Comparison of ENCODE assay signal across 1 cellular context in genomic region chr7:84821671-84822534, GRCh38.
A peak's percentile ranks its signal among the peaks of the same experiment; 100 is the strongest.
TF ChIP-seq lines count a peak whose summit lies in the region.

No MANE protein-coding gene starts in this region.

TF ChIP-seq in K562, 482 proteins besides CTCF, POLR2A, EP300 and RAD21 (continued from another document and continues in another):
- TF ChIP-seq, protein P1, sequence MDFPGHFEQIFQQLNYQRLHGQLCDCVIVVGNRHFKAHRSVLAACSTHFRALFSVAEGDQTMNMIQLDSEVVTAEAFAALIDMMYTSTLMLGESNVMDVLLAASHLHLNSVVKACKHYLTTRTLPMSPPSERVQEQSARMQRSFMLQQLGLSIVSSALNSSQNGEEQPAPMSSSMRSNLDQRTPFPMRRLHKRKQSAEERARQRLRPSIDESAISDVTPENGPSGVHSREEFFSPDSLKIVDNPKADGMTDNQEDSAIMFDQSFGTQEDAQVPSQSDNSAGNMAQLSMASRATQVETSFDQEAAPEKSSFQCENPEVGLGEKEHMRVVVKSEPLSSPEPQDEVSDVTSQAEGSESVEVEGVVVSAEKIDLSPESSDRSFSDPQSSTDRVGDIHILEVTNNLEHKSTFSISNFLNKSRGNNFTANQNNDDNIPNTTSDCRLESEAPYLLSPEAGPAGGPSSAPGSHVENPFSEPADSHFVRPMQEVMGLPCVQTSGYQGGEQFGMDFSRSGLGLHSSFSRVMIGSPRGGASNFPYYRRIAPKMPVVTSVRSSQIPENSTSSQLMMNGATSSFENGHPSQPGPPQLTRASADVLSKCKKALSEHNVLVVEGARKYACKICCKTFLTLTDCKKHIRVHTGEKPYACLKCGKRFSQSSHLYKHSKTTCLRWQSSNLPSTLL (IDR thresholded peaks at IDR 0.05): no peak
- TF ChIP-seq, protein P2, sequence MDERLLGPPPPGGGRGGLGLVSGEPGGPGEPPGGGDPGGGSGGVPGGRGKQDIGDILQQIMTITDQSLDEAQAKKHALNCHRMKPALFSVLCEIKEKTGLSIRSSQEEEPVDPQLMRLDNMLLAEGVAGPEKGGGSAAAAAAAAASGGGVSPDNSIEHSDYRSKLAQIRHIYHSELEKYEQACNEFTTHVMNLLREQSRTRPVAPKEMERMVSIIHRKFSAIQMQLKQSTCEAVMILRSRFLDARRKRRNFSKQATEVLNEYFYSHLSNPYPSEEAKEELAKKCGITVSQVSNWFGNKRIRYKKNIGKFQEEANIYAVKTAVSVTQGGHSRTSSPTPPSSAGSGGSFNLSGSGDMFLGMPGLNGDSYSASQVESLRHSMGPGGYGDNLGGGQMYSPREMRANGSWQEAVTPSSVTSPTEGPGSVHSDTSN (CRISPR knock-in tag; IDR thresholded peaks at IDR 0.05; ENCODE audit: low read depth): no peak
- TF ChIP-seq, protein P2 (tag; conservative IDR thresholded peaks at IDR 0.05; ENCODE audit: low read depth): peak; percentile 84
- no peak for TF ChIP-seq ARNT (IDR thresholded peaks at IDR 0.05)
- TF ChIP-seq, protein P3, sequence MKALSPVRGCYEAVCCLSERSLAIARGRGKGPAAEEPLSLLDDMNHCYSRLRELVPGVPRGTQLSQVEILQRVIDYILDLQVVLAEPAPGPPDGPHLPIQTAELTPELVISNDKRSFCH (CRISPR knock-in tag; IDR thresholded peaks at IDR 0.05): peak; percentile 86; the same call in 1 of the 2 replicates
- TF ChIP-seq, protein P3 (tag; IDR thresholded peaks at IDR 0.05): peak; percentile 98
- TF ChIP-seq TGIF2 (CRISPR knock-in tag; IDR thresholded peaks at IDR 0.05): no peak
- TF ChIP-seq ZSCAN32 (CRISPR knock-in tag; IDR thresholded peaks at IDR 0.05): peak; percentile 72; the same call in 1 of the 2 replicates
- no peak for TF ChIP-seq KLF16 (IDR thresholded peaks at IDR 0.05)
- peak; percentile 30; the same call in 1 of the 2 replicates for TF ChIP-seq MTA3 (IDR thresholded peaks at IDR 0.05; ENCODE audit: borderline replicate concordance)
- peak; percentile 88 for TF ChIP-seq HIVEP1 (CRISPR knock-in tag; IDR thresholded peaks at IDR 0.05)
- TF ChIP-seq CBFA2T2 (conservative IDR thresholded peaks at IDR 0.05): peak; percentile 58
- no peak for TF ChIP-seq NCOA6 (IDR thresholded peaks at IDR 0.05)
- peak; percentile 59; the same call in 1 of the 2 replicates for TF ChIP-seq EGR1 (conservative IDR thresholded peaks at IDR 0.05)
- TF ChIP-seq GATAD2A (IDR thresholded peaks at IDR 0.05): peak; percentile 97
- no peak for TF ChIP-seq ZNF324 (CRISPR knock-in tag; IDR thresholded peaks at IDR 0.05)
- no peak for TF ChIP-seq MCM5 (IDR thresholded peaks at IDR 0.05; ENCODE audit: low read depth)
- TF ChIP-seq ZC3H4 (CRISPR knock-in tag; IDR thresholded peaks at IDR 0.05; ENCODE audit: borderline replicate concordance): no peak
- TF ChIP-seq, protein P4, sequence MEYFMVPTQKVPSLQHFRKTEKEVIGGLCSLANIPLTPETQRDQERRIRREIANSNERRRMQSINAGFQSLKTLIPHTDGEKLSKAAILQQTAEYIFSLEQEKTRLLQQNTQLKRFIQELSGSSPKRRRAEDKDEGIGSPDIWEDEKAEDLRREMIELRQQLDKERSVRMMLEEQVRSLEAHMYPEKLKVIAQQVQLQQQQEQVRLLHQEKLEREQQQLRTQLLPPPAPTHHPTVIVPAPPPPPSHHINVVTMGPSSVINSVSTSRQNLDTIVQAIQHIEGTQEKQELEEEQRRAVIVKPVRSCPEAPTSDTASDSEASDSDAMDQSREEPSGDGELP (CRISPR knock-in tag; IDR thresholded peaks at IDR 0.05; ENCODE audit: borderline replicate concordance): no peak
- no peak for TF ChIP-seq CBX1 (IDR thresholded peaks at IDR 0.05; ENCODE audit: low read depth)
- TF ChIP-seq ZNF695 (CRISPR knock-in tag; IDR thresholded peaks at IDR 0.05): 0 out of 2 replicates have a peak, but pooled peaks have one; percentile 27
- TF ChIP-seq ZNF311 (CRISPR knock-in tag; IDR thresholded peaks at IDR 0.05): peak; percentile 97
- no peak for TF ChIP-seq ETV5 (CRISPR knock-in tag; IDR thresholded peaks at IDR 0.05; ENCODE audit: low read depth)
- no peak for TF ChIP-seq SAFB2 (IDR thresholded peaks at IDR 0.05; ENCODE audit: borderline replicate concordance, low read depth, low read length, severe bottlenecking)
- no peak for TF ChIP-seq MXI1 (IDR thresholded peaks at IDR 0.05; ENCODE audit: low read depth, low read length)
- TF ChIP-seq CHD1 (IDR thresholded peaks at IDR 0.05; ENCODE audit: low read length): no peak
- no peak for TF ChIP-seq ZNF77 (CRISPR knock-in tag; IDR thresholded peaks at IDR 0.05)
- no peak for TF ChIP-seq SRSF1 (IDR thresholded peaks at IDR 0.05; ENCODE audit: low read depth, low read length)
- TF ChIP-seq HDGF (IDR thresholded peaks at IDR 0.05): no peak
- peak; percentile 99 for TF ChIP-seq ZNF589 (CRISPR knock-in tag; IDR thresholded peaks at IDR 0.05; ENCODE audit: low read depth)
- peak; percentile 75 for TF ChIP-seq ZNF79 (CRISPR knock-in tag; IDR thresholded peaks at IDR 0.05; ENCODE audit: low read depth)
- 0 out of 2 replicates have a peak, but pooled peaks have one; percentile 19 for TF ChIP-seq MYC (IDR thresholded peaks at IDR 0.05; ENCODE audit: low read depth, low read length)
- peak; percentile 93 for TF ChIP-seq MYC (CRISPR knock-in tag; IDR thresholded peaks at IDR 0.05; ENCODE audit: borderline replicate concordance, low read depth)
- TF ChIP-seq ZNF184 (CRISPR knock-in tag; IDR thresholded peaks at IDR 0.05): no peak
- TF ChIP-seq HDAC2 (IDR thresholded peaks at IDR 0.05): no peak
- TF ChIP-seq SIRT6 (IDR thresholded peaks at IDR 0.05; ENCODE audit: low read depth, low read length): no peak
- no peak for TF ChIP-seq GTF2F1 (IDR thresholded peaks at IDR 0.05; ENCODE audit: low read depth, low read length)
- TF ChIP-seq TAF9B (IDR thresholded peaks at IDR 0.05; ENCODE audit: partially characterized antibody): peak; percentile 29
- TF ChIP-seq KAT7 (CRISPR knock-in tag; IDR thresholded peaks at IDR 0.05; ENCODE audit: borderline replicate concordance): no peak
- no peak for TF ChIP-seq NCOA2 (IDR thresholded peaks at IDR 0.05; ENCODE audit: partially characterized antibody in 2 of 2)
- peak; percentile 70; the same call in 1 of the 2 replicates for TF ChIP-seq ZNF444 (CRISPR knock-in tag; IDR thresholded peaks at IDR 0.05)
- peak; percentile 91 for TF ChIP-seq IFI16 (CRISPR knock-in tag; IDR thresholded peaks at IDR 0.05)
- TF ChIP-seq IRF1 (CRISPR knock-in tag; IDR thresholded peaks at IDR 0.05; ENCODE audit: borderline replicate concordance): no peak
- no peak for TF ChIP-seq ATF1 (CRISPR knock-in tag; IDR thresholded peaks at IDR 0.05)
- peak; percentile 77 for TF ChIP-seq ATF1 (tag; IDR thresholded peaks at IDR 0.05)
- TF ChIP-seq ZNF146 (CRISPR knock-in tag; IDR thresholded peaks at IDR 0.05; ENCODE audit: unreplicated experiment): no peak
- TF ChIP-seq ZC3H11A (IDR thresholded peaks at IDR 0.05; ENCODE audit: low read depth, low read length): no peak
- TF ChIP-seq ZNF551 (CRISPR knock-in tag; IDR thresholded peaks at IDR 0.05): no peak
- TF ChIP-seq FOSL1 (tag; conservative IDR thresholded peaks at IDR 0.05): peak; percentile 79
- TF ChIP-seq PHTF2 (CRISPR knock-in tag; IDR thresholded peaks at IDR 0.05): peak; percentile 81; the same call in 1 of the 2 replicates
- no peak for TF ChIP-seq ZNF316 (IDR thresholded peaks at IDR 0.05)
- TF ChIP-seq ARID3A (IDR thresholded peaks at IDR 0.05; ENCODE audit: borderline replicate concordance, low read depth, low read length): no peak
- peak; percentile 47; the same call in 1 of the 2 replicates for TF ChIP-seq NCOR1 (IDR thresholded peaks at IDR 0.05)
- TF ChIP-seq CHD7 (IDR thresholded peaks at IDR 0.05; ENCODE audit: low read depth, low read length): no peak
- TF ChIP-seq NONO (IDR thresholded peaks at IDR 0.05; ENCODE audit: low read depth in 2 of 2, low read length in 1 of 2): no peak
